ENCODE assay signal across 9 cellular contexts in the genomic region with DNA sequence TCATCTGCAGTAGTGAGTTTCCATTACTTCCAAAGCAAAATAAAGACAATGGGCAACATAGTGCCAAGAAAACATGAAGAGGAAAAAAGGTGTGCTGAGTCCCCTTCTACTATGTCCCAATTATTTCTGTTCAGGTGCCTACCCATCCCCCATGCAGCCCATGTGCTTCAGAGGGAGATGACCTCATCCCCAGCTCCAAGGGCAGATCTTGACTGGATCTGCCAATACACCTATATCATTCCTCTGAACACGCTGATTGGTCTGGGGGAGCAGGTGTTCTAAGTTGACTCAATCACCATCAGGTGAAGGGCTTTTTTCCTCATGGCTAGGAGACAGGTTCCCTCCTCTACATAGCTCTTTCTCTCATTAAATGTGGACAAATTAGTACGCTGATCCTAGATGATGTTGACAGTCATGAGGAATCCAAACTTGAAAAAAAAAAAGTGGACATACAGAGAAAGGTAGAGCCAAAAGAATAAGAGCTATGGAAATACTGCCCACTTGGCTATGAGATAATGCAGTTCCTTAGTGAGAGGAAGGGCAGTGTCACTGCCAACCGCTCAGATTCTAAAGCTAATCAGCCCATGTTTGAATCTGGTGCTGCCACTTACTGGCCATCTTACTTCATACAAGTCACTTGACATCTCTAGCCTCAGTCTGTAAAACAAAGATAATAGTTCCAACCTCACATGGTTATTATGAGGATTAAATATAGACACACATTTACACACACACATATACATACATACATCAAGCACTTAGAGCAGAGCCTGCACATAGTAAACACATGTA. TPM values are rescaled to one million over a fixed set of nuclear protein-coding genes. Genes with fewer than 3 reads are reported as not detected.
DNase-seq lines count a peak whose midpoint lies in the region; ATAC-seq and TF ChIP-seq lines count a peak whose summit lies in the region.
"Had no signal": no experiment of that assay in that cellular context is flagged by ENCODE, and none has a peak within 500 bp of the region (broad histone marks: within the 10 kb centered on the region; RNA-seq: fewer than 3 reads in every experiment).

No MANE protein-coding gene starts in this region.

- no peak overlapping the region for H3K18ac ChIP-seq in H9 (ENCODE audit: insufficient read length, low read depth, low read length)

- intact Hi-C loops in OCI-LY7 (cut with micrococcal nuclease; ENCODE audit: unreplicated experiment): no loop called here
- intact Hi-C loops in Calu3 (cut with micrococcal nuclease; ENCODE audit: unreplicated experiment): no loop called here

- no peaks in the 10 kb centered on the region for H3K36me3 Mint-ChIP-seq in H9 (ENCODE audit: insufficient read depth in 1 of 3, low read depth in 3 of 3)
- H3K36me3 Mint-ChIP-seq in Calu3 (ENCODE audit: insufficient read depth, unreplicated experiment): no peaks in the 10 kb centered on the region
- H3K36me3 Mint-ChIP-seq: activated naive CD8-positive, alpha-beta T cell treated with anti-CD3 and anti-CD28 coated beads, Interleukin-2, amount 10 ng/mL, durations not matched to agents 7 days and 5 days had no signal

- no peak overlapping the region for H2BK5ac ChIP-seq in H9 (ENCODE audit: insufficient read length, low read length)

- no peak overlapping the region for H3K4ac ChIP-seq in H9 (ENCODE audit: low read depth, low read length)

- no peak overlapping the region for H2BK120ac ChIP-seq in H9 (ENCODE audit: low read depth, low read length, poor library complexity, severe bottlenecking)

- H3K9ac ChIP-seq in H9 (ENCODE audit: extremely low read depth, insufficient read length, low read length): no peak overlapping the region

- no peaks in the 10 kb centered on the region for H3K9me2 ChIP-seq in OCI-LY7 (ENCODE audit: insufficient read depth, low read length)

- H2AK5ac ChIP-seq in H9 (ENCODE audit: insufficient read length, low read length): no peak overlapping the region

- H4K20me1 ChIP-seq in H9 (ENCODE audit: control insufficient read depth, insufficient read depth, insufficient read length) (no peaks in the 10 kb centered on the region), OCI-LY7 (ENCODE audit: insufficient read depth, low read length) (no peaks in the 10 kb centered on the region)

- no peak overlapping the region for H3K4me3 ChIP-seq in OCI-LY7 (ENCODE audit: low read depth, low read length, poor library complexity, severe bottlenecking)
- no peak overlapping the region for H3K4me3 ChIP-seq in fibroblast of pulmonary artery (replicated peaks; ENCODE audit: low read depth, low read length)

- no peaks in the 10 kb centered on the region for H3K79me1 ChIP-seq in H9 (ENCODE audit: insufficient read depth, low read depth, low read length, poor library complexity, severe bottlenecking)

- DNase-seq in H9: no peak
- no peak for DNase-seq in OCI-LY7 (ENCODE audit: low spot score)
- DNase-seq in fibroblast of pulmonary artery (ENCODE audit: low read depth): peak; percentile 76
- DNase-seq in pons (ENCODE audit: low spot score): peak; percentile 91
- no peak for DNase-seq in stimulated activated CD4-positive, alpha-beta T cell treated with anti-CD3 and anti-CD28 coated beads, Interleukin-1b, Interleukin-23, amount 100 ng/mL, for 48 hours
- no peak for DNase-seq in mucosa of gallbladder (ENCODE audit: low spot score)
- no peak for DNase-seq in Calu3
- DNase-seq: activated naive CD8-positive, alpha-beta T cell treated with anti-CD3 and anti-CD28 coated beads, Interleukin-2, amount 10 ng/mL, durations not matched to agents 7 days and 5 days had no signal

- H3K27me3 Mint-ChIP-seq in H9 (ENCODE audit: low read depth) (no peaks in the 10 kb centered on the region), Calu3 (ENCODE audit: unreplicated experiment) (no peaks in the 10 kb centered on the region)

- no peak overlapping the region for H4K91ac ChIP-seq in H9 (ENCODE audit: insufficient read length, low read depth, low read length)

- H3K79me2 ChIP-seq in H9 (ENCODE audit: insufficient read depth, low read length) (no peaks in the 10 kb centered on the region), OCI-LY7 (ENCODE audit: insufficient read depth, low read depth, low read length) (no peaks in the 10 kb centered on the region)

- TF ChIP-seq CTCF in H9 (conservative IDR thresholded peaks at IDR 0.05) (peak; percentile 61), OCI-LY7 (conservative IDR thresholded peaks at IDR 0.05; ENCODE audit: low read length) (peak; percentile 31; the same call in 1 of the 2 replicates), fibroblast of pulmonary artery (IDR thresholded peaks at IDR 0.05; ENCODE audit: low read length, missing control alignments) (peak; percentile 45), Calu3 (IDR thresholded peaks at IDR 0.05; ENCODE audit: unreplicated experiment) (no peak)

- ATAC-seq in HG02981 (IDR thresholded peaks at IDR 0.05; ENCODE audit: unreplicated experiment): no peak

- H3K27ac Mint-ChIP-seq in H9: no peak overlapping the region
- no peak overlapping the region for H3K27ac Mint-ChIP-seq in Calu3 (ENCODE audit: unreplicated experiment)
- H3K27ac Mint-ChIP-seq: activated naive CD8-positive, alpha-beta T cell treated with anti-CD3 and anti-CD28 coated beads, Interleukin-2, amount 10 ng/mL, durations not matched to agents 7 days and 5 days had no signal

- H3K9me3 ChIP-seq in H9 (ENCODE audit: control insufficient read depth, low read depth, low read length) (no peaks in the 10 kb centered on the region), OCI-LY7 (ENCODE audit: low read length) (no peaks in the 10 kb centered on the region)

- no peak overlapping the region for H2BK12ac ChIP-seq in H9 (ENCODE audit: insufficient read length, low read depth, low read length)

- H3K9me3 Mint-ChIP-seq in H9 (no peaks in the 10 kb centered on the region), Calu3 (ENCODE audit: low read depth, unreplicated experiment) (no peaks in the 10 kb centered on the region)
- H3K9me3 Mint-ChIP-seq: activated naive CD8-positive, alpha-beta T cell treated with anti-CD3 and anti-CD28 coated beads, Interleukin-2, amount 10 ng/mL, durations not matched to agents 7 days and 5 days had no signal

- BruUV-seq in OCI-LY7 (replicated peaks; lab: Mats Ljungman, UMichigan) (no TSS peak), Calu3 (replicated peaks; lab: Mats Ljungman, UMichigan) (no TSS peak)

- H3K4me2 ChIP-seq in H9 (ENCODE audit: insufficient read depth, insufficient read length, low read length) (no peak overlapping the region), OCI-LY7 (ENCODE audit: low read length) (no peak overlapping the region)

- POLR2A ChIA-PET in OCI-LY7 (lab: Charles Lee): no interaction called here

- no peaks in the 10 kb centered on the region for H3K27me3 ChIP-seq in H9 (ENCODE audit: insufficient read depth, low read length)

- no peaks in the 10 kb centered on the region for H3K23me2 ChIP-seq in H9 (ENCODE audit: insufficient read length, low read depth, low read length, poor library complexity, severe bottlenecking)

- no peak overlapping the region for H3K14ac ChIP-seq in H9 (ENCODE audit: insufficient read depth, low read length)

- H3K4me1 ChIP-seq in H9 (ENCODE audit: insufficient read depth, low read length): no peaks in the 10 kb centered on the region
- H3K4me1 ChIP-seq in OCI-LY7 (ENCODE audit: insufficient read depth, low read length, poor library complexity, severe bottlenecking): no peaks in the 10 kb centered on the region

- H3K4me3 Mint-ChIP-seq in H9: no peak overlapping the region
- H3K4me3 Mint-ChIP-seq in Calu3 (ENCODE audit: low read depth, unreplicated experiment): no peak overlapping the region
- H3K4me3 Mint-ChIP-seq: activated naive CD8-positive, alpha-beta T cell treated with anti-CD3 and anti-CD28 coated beads, Interleukin-2, amount 10 ng/mL, durations not matched to agents 7 days and 5 days had no signal

- WGBS in H9 (ENCODE audit: extremely low coverage, insufficient read length, low lambda C conversion rate): no CpG with 5 or more reads among the region's 3 CpGs

- H4K8ac ChIP-seq in H9 (replicated peaks; ENCODE audit: insufficient read length, low read depth, low read length): no peak overlapping the region

- H2AFZ ChIP-seq in H9 (ENCODE audit: low read length) (no peak overlapping the region), OCI-LY7 (ENCODE audit: low read length) (no peak overlapping the region)

- H3K4me1 Mint-ChIP-seq in H9 (peaks cover 0 to 5% of the 10 kb centered on the region in 2 experiments; a peak in 1 of 4 replicates), Calu3 (ENCODE audit: low read depth, unreplicated experiment) (no peaks in the 10 kb centered on the region)
- H3K4me1 Mint-ChIP-seq: activated naive CD8-positive, alpha-beta T cell treated with anti-CD3 and anti-CD28 coated beads, Interleukin-2, amount 10 ng/mL, durations not matched to agents 7 days and 5 days had no signal

- H2BK20ac ChIP-seq in H9 (ENCODE audit: low read depth, low read length, poor library complexity, severe bottlenecking): no peak overlapping the region

- no peak overlapping the region for H3K56ac ChIP-seq in H9 (ENCODE audit: insufficient read length, low read depth, low read length)

- H2BK15ac ChIP-seq in H9 (ENCODE audit: low read depth, low read length): no peak overlapping the region

- no peaks in the 10 kb centered on the region for H3K36me3 ChIP-seq in OCI-LY7 (ENCODE audit: insufficient read depth, low read length)

- H3K23ac ChIP-seq in H9 (ENCODE audit: insufficient read length, low read depth, low read length): no peak overlapping the region

- H4K5ac ChIP-seq in H9 (ENCODE audit: insufficient read length, low read depth, low read length): no peak overlapping the region

- H3T11ph ChIP-seq in H9 (ENCODE audit: low read length): no peak overlapping the region

- H3K27ac ChIP-seq in H9 (ENCODE audit: insufficient read length, low read depth, low read length): no peak overlapping the region
- H3K27ac ChIP-seq in OCI-LY7 (ENCODE audit: low read depth, low read length, poor library complexity, severe bottlenecking): no peak overlapping the region

- CTCF ChIA-PET in OCI-LY7 (lab: Charles Lee; ENCODE audit: unreplicated experiment) (interaction anchor here (0.9 kb wide), 1 partner anchor 26 kb away, joined by 4 read pairs; no protein-coding TSS in a partner anchor), Calu3 (lab: Charles Lee) (interaction anchor here (0.7 to 1.2 kb wide), 4 partner anchors 76 to 633 kb away, joined by 3 to 15 read pairs (median 4); no protein-coding TSS in a partner anchor)

RNA-seq across cellular contexts. Expression of gene PRELID2, which starts 23.1 kb away (rescaled TPM):
- 10.4 and 13.2 TPM in 2 replicates for total RNA-seq in H9 (2021)
- total RNA-seq in OCI-LY7 (2014; rRNA removed; shearing (Covaris generic)): 1.4 and 2.0 TPM in 2 replicates
- total RNA-seq in OCI-LY7 (2022): 8.2 and 9.5 TPM in 2 replicates
- total RNA-seq in mucosa of gallbladder: 58.1 TPM
- 33.2 and 33.4 TPM in 2 replicates for total RNA-seq in Calu3 (2022)

Comparison
In these comparisons a context has a peak if more than half of its experiments do, and no peak if none do; other contexts are left out.
1. DNase-seq: peak in fibroblast of pulmonary artery (single experiment) and pons (single experiment); none in H9 (single experiment), OCI-LY7 (single experiment), stimulated activated CD4-positive, alpha-beta T cell treated with anti-CD3 and anti-CD28 coated beads, Interleukin-1b, Interleukin-23, amount 100 ng/mL, for 48 hours (single experiment), mucosa of gallbladder (single experiment) and Calu3 (single experiment).